In genomic region chr7:155797262-155798250, GRCh38 we compare ENCODE assay signal across 14 cellular contexts. TPM values are rescaled to one million over a fixed set of nuclear protein-coding genes. Genes with fewer than 3 reads are reported as not detected.
DNase-seq lines count a peak whose midpoint lies in the region; ATAC-seq and TF ChIP-seq lines count a peak whose summit lies in the region.
"Had no signal": no experiment of that assay in that cellular context is flagged by ENCODE, and none has a peak within 500 bp of the region (broad histone marks: within the 10 kb centered on the region; RNA-seq: fewer than 3 reads in every experiment).

No MANE protein-coding gene starts in this region.

- H2AFZ ChIP-seq in OCI-LY1 (ENCODE audit: low read length): no peak overlapping the region

- H3K27me3 Mint-ChIP-seq in glutamatergic neuron (ENCODE audit: unreplicated experiment): peaks cover 18% of the 10 kb centered on the region
- H3K27me3 Mint-ChIP-seq in stimulated activated naive B cell treated with anti-CD40 and anti-IgM and Interleukin-4, amounts not matched to agents 10 μg/mL and 1 μg/mL and 100 μg/mL, for 72 hours: peaks cover 32 to 51% of the 10 kb centered on the region in 2 donors
- H3K27me3 Mint-ChIP-seq in activated CD8-positive, alpha-beta memory T cell treated with anti-CD3 and anti-CD28 coated beads, Interleukin-2, amount 10 ng/mL, durations not matched to agents 7 days and 5 days: peaks cover 41% of the 10 kb centered on the region

- no peak for DNase-seq in glutamatergic neuron
- DNase-seq in stimulated activated naive B cell treated with anti-CD40 and anti-IgM and Interleukin-4, amounts not matched to agents 10 μg/mL and 1 μg/mL and 100 μg/mL, for 72 hours: no peak
- no peak for DNase-seq in effector CD8-positive, alpha-beta T cell (lab: John Stamatoyannopoulos, UW)
- DNase-seq in activated CD8-positive, alpha-beta memory T cell treated with anti-CD3 and anti-CD28 coated beads, Interleukin-2, amount 10 ng/mL, durations not matched to agents 7 days and 5 days: no peak
- DNase-seq in erythroblast (lab: John Stamatoyannopoulos, UW): no peak
- DNase-seq in NCI-H2107 treated with DMSO at 0.1 percent for 48 hours (lab: John Stamatoyannopoulos, UW; ENCODE audit: unreplicated experiment): no peak
- DNase-seq: NCI-H187 treated with DMSO at 0.1 percent for 48 hours, SIG-M5 had no signal

- H3K4me3 Mint-ChIP-seq in glutamatergic neuron (ENCODE audit: unreplicated experiment): no peak overlapping the region
- H3K4me3 Mint-ChIP-seq in stimulated activated naive B cell treated with anti-CD40 and anti-IgM and Interleukin-4, amounts not matched to agents 10 μg/mL and 1 μg/mL and 100 μg/mL, for 72 hours: no peak overlapping the region
- H3K4me3 Mint-ChIP-seq in activated CD8-positive, alpha-beta memory T cell treated with anti-CD3 and anti-CD28 coated beads, Interleukin-2, amount 10 ng/mL, durations not matched to agents 7 days and 5 days: no peak overlapping the region
- H3K4me3 Mint-ChIP-seq: activated naive CD8-positive, alpha-beta T cell had no signal

- no peaks in the 10 kb centered on the region for H3K36me3 Mint-ChIP-seq in glutamatergic neuron (ENCODE audit: unreplicated experiment)
- no peaks in the 10 kb centered on the region for H3K36me3 Mint-ChIP-seq in stimulated activated naive B cell treated with anti-CD40 and anti-IgM and Interleukin-4, amounts not matched to agents 10 μg/mL and 1 μg/mL and 100 μg/mL, for 72 hours
- no peaks in the 10 kb centered on the region for H3K36me3 Mint-ChIP-seq in activated CD8-positive, alpha-beta memory T cell treated with anti-CD3 and anti-CD28 coated beads, Interleukin-2, amount 10 ng/mL, durations not matched to agents 7 days and 5 days
- H3K36me3 Mint-ChIP-seq: activated naive CD8-positive, alpha-beta T cell had no signal

- peaks cover 6% of the 10 kb centered on the region for H3K4me1 ChIP-seq in OCI-LY1 (ENCODE audit: insufficient read depth, low read length, severe bottlenecking)

- no peaks in the 10 kb centered on the region for H3K4me1 Mint-ChIP-seq in glutamatergic neuron (ENCODE audit: low read depth, unreplicated experiment)
- peaks cover 6 to 9% of the 10 kb centered on the region in 2 donors for H3K4me1 Mint-ChIP-seq in stimulated activated naive B cell treated with anti-CD40 and anti-IgM and Interleukin-4, amounts not matched to agents 10 μg/mL and 1 μg/mL and 100 μg/mL, for 72 hours
- peaks cover 2% of the 10 kb centered on the region for H3K4me1 Mint-ChIP-seq in activated CD8-positive, alpha-beta memory T cell treated with anti-CD3 and anti-CD28 coated beads, Interleukin-2, amount 10 ng/mL, durations not matched to agents 7 days and 5 days

- peaks cover 7% of the 10 kb centered on the region for H3K27me3 ChIP-seq in OCI-LY1 (ENCODE audit: insufficient read depth, low read length)

- no peaks in the 10 kb centered on the region for H3K79me2 ChIP-seq in OCI-LY1 (ENCODE audit: insufficient read depth, low read length)

- H3K9me3 ChIP-seq in OCI-LY1 (ENCODE audit: low read length): no peaks in the 10 kb centered on the region
- H3K9me3 ChIP-seq: thoracic aorta had no signal

- H3K9me2 ChIP-seq in OCI-LY1 (ENCODE audit: low read depth, low read length): no peaks in the 10 kb centered on the region

- H3K9ac ChIP-seq in OCI-LY1 (ENCODE audit: low read length): no peak overlapping the region

- no peak overlapping the region for H3K4me2 ChIP-seq in OCI-LY1 (ENCODE audit: low read length)

- H3K27ac ChIP-seq in OCI-LY1 (ENCODE audit: low read depth, low read length, poor library complexity, severe bottlenecking): no peak overlapping the region
- H3K27ac ChIP-seq: epithelial cell of prostate, thoracic aorta had no signal

- H3F3A ChIP-seq in OCI-LY1 (ENCODE audit: insufficient read depth, low read length): no peaks in the 10 kb centered on the region

- no peak overlapping the region for H3K4me3 ChIP-seq in OCI-LY1 (ENCODE audit: low read depth, low read length, poor library complexity, severe bottlenecking)
- H3K4me3 ChIP-seq: lung, thoracic aorta had no signal

- CTCF ChIA-PET in activated CD8-positive, alpha-beta memory T cell treated with anti-CD3 and anti-CD28 coated beads, Interleukin-2, amount 10 ng/mL, durations not matched to agents 7 days and 5 days (lab: Charles Lee): interaction anchor here (1.0 to 1.8 kb wide), 4 partner anchors 16 to 418 kb away, joined by 3 to 4 read pairs (median 4); no protein-coding TSS in a partner anchor

- 0 out of 2 replicates have a peak, but pooled peaks have one; percentile 19 for TF ChIP-seq CTCF in OCI-LY1 (IDR thresholded peaks at IDR 0.05; ENCODE audit: low read length)
- peak; percentile 17 for TF ChIP-seq CTCF in glutamatergic neuron (IDR thresholded peaks at IDR 0.05; ENCODE audit: partially characterized antibody, unreplicated experiment)

- no peaks in the 10 kb centered on the region for H4K20me1 ChIP-seq in OCI-LY1 (ENCODE audit: insufficient read depth, low read length)

- H3K36me3 ChIP-seq in OCI-LY1 (ENCODE audit: insufficient read depth, low read length): no peaks in the 10 kb centered on the region
- H3K36me3 ChIP-seq: thoracic aorta had no signal

- peaks cover 3% of the 10 kb centered on the region for H3K9me3 Mint-ChIP-seq in glutamatergic neuron (ENCODE audit: unreplicated experiment)
- no peaks in the 10 kb centered on the region for H3K9me3 Mint-ChIP-seq in stimulated activated naive B cell treated with anti-CD40 and anti-IgM and Interleukin-4, amounts not matched to agents 10 μg/mL and 1 μg/mL and 100 μg/mL, for 72 hours
- no peaks in the 10 kb centered on the region for H3K9me3 Mint-ChIP-seq in activated CD8-positive, alpha-beta memory T cell treated with anti-CD3 and anti-CD28 coated beads, Interleukin-2, amount 10 ng/mL, durations not matched to agents 7 days and 5 days (ENCODE audit: low read depth)

- no peak overlapping the region for H3K27ac Mint-ChIP-seq in glutamatergic neuron (ENCODE audit: unreplicated experiment)
- no peak overlapping the region for H3K27ac Mint-ChIP-seq in stimulated activated naive B cell treated with anti-CD40 and anti-IgM and Interleukin-4, amounts not matched to agents 10 μg/mL and 1 μg/mL and 100 μg/mL, for 72 hours
- H3K27ac Mint-ChIP-seq in activated CD8-positive, alpha-beta memory T cell treated with anti-CD3 and anti-CD28 coated beads, Interleukin-2, amount 10 ng/mL, durations not matched to agents 7 days and 5 days: no peak overlapping the region
- H3K27ac Mint-ChIP-seq: activated naive CD8-positive, alpha-beta T cell had no signal

- peak; percentile 19 for ATAC-seq in GM19452 (IDR thresholded peaks at IDR 0.05; ENCODE audit: unreplicated experiment)
- peak; percentile 7 to 35 for ATAC-seq in stimulated activated naive B cell treated with anti-CD40 and anti-IgM and Interleukin-4, amounts not matched to agents 10 μg/mL and 1 μg/mL and 100 μg/mL, for 72 hours (replicated peaks)
- no peak for ATAC-seq in activated CD8-positive, alpha-beta memory T cell treated with anti-CD3 and anti-CD28 coated beads, Interleukin-2, amount 10 ng/mL, durations not matched to agents 7 days and 5 days

- no peak for TF ChIP-seq POLR2A in erythroblast (IDR thresholded peaks at IDR 0.05; ENCODE audit: low read length)

RNA-seq across cellular contexts. Expression of gene SHH, which starts 14.7 kb away (rescaled TPM):
- total RNA-seq in glutamatergic neuron (ENCODE audit: unreplicated experiment): not detected
- not detected for total RNA-seq in activated CD8-positive, alpha-beta memory T cell treated with anti-CD3 and anti-CD28 coated beads, Interleukin-2, amount 10 ng/mL, durations not matched to agents 7 days and 5 days
